In genomic region chr1:75423616-75424015, GRCh38 we compare ENCODE assay signal across 1 cellular context.
TF ChIP-seq lines count a peak whose summit lies in the region.

No MANE protein-coding gene starts in this region.

TF ChIP-seq in K562, 482 proteins besides CTCF, POLR2A, EP300 and RAD21 (continued from another document and continues in another):
- TF ChIP-seq SMARCA5 (IDR thresholded peaks at IDR 0.05) (no peak), KDM4B (IDR thresholded peaks at IDR 0.05; ENCODE audit: borderline replicate concordance in 2 of 2, low read depth in 1 of 2) (no peak), ZNF282 (CRISPR knock-in tag; IDR thresholded peaks at IDR 0.05) (no peak), FOS (IDR thresholded peaks at IDR 0.05; ENCODE audit: extremely low read depth, insufficient read length) (no peak), PATZ1 (CRISPR knock-in tag; IDR thresholded peaks at IDR 0.05; ENCODE audit: borderline replicate concordance) (no peak), SRF (CRISPR knock-in tag; IDR thresholded peaks at IDR 0.05) (no peak), SP1 (CRISPR knock-in tag; IDR thresholded peaks at IDR 0.05) (no peak), ZBTB33 (CRISPR knock-in tag; IDR thresholded peaks at IDR 0.05) (no peak), NR2F6 (CRISPR knock-in tag; IDR thresholded peaks at IDR 0.05) (no peak), CC2D1A (IDR thresholded peaks at IDR 0.05) (0 out of 2 replicates have a peak, but pooled peaks have one; percentile 47), PHB2 (IDR thresholded peaks at IDR 0.05; ENCODE audit: low read depth) (no peak), HNRNPUL1 (IDR thresholded peaks at IDR 0.05; ENCODE audit: low read length) (no peak), USF1 (CRISPR knock-in tag; IDR thresholded peaks at IDR 0.05) (no peak), ZNF695 (CRISPR knock-in tag; IDR thresholded peaks at IDR 0.05) (no peak), NR2C1 (IDR thresholded peaks at IDR 0.05) (no peak), NR2C1 (tag; IDR thresholded peaks at IDR 0.05) (no peak), ARNT (IDR thresholded peaks at IDR 0.05) (no peak), NUFIP1 (IDR thresholded peaks at IDR 0.05; ENCODE audit: partially characterized antibody) (no peak), TSHZ1 (CRISPR knock-in tag; IDR thresholded peaks at IDR 0.05) (no peak), MYC (IDR thresholded peaks at IDR 0.05; ENCODE audit: low read depth, low read length) (peak; percentile 21; the same call in 1 of the 2 replicates), MYC (CRISPR knock-in tag; IDR thresholded peaks at IDR 0.05; ENCODE audit: borderline replicate concordance, low read depth) (no peak), POLR2H (tag; IDR thresholded peaks at IDR 0.05; ENCODE audit: low read depth) (no peak), RBBP5 (IDR thresholded peaks at IDR 0.05; ENCODE audit: borderline replicate concordance, insufficient read depth, low read length, poor library complexity, severe bottlenecking) (no peak), RBM25 (IDR thresholded peaks at IDR 0.05; ENCODE audit: low read depth, low read length, severe bottlenecking) (no peak), ATF1 (CRISPR knock-in tag; IDR thresholded peaks at IDR 0.05) (no peak), ATF1 (tag; IDR thresholded peaks at IDR 0.05) (no peak), FOXK2 (conservative IDR thresholded peaks at IDR 0.05 in 1 of 2, IDR thresholded peaks at IDR 0.05 in 1 of 2; ENCODE audit: low read depth in 2 of 2) (peak; percentile 83 to 86), BRF2 (IDR thresholded peaks at IDR 0.05; ENCODE audit: borderline replicate concordance, insufficient read depth, insufficient read length) (no peak), CEBPB (tag; IDR thresholded peaks at IDR 0.05) (no peak), RBFOX2 (IDR thresholded peaks at IDR 0.05; ENCODE audit: low read depth, low read length) (no peak), MCM3 (IDR thresholded peaks at IDR 0.05) (no peak), MECOM (CRISPR knock-in tag; IDR thresholded peaks at IDR 0.05) (0 out of 2 replicates have a peak, but pooled peaks have one; percentile 20), SREBF2 (CRISPR knock-in tag; IDR thresholded peaks at IDR 0.05) (no peak), CXXC5 (CRISPR knock-in tag; IDR thresholded peaks at IDR 0.05) (peak; percentile 54)
- TF ChIP-seq, protein P1, sequence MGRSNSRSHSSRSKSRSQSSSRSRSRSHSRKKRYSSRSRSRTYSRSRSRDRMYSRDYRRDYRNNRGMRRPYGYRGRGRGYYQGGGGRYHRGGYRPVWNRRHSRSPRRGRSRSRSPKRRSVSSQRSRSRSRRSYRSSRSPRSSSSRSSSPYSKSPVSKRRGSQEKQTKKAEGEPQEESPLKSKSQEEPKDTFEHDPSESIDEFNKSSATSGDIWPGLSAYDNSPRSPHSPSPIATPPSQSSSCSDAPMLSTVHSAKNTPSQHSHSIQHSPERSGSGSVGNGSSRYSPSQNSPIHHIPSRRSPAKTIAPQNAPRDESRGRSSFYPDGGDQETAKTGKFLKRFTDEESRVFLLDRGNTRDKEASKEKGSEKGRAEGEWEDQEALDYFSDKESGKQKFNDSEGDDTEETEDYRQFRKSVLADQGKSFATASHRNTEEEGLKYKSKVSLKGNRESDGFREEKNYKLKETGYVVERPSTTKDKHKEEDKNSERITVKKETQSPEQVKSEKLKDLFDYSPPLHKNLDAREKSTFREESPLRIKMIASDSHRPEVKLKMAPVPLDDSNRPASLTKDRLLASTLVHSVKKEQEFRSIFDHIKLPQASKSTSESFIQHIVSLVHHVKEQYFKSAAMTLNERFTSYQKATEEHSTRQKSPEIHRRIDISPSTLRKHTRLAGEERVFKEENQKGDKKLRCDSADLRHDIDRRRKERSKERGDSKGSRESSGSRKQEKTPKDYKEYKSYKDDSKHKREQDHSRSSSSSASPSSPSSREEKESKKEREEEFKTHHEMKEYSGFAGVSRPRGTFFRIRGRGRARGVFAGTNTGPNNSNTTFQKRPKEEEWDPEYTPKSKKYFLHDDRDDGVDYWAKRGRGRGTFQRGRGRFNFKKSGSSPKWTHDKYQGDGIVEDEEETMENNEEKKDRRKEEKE (IDR thresholded peaks at IDR 0.05; ENCODE audit: borderline replicate concordance in 1 of 2, control insufficient read depth in 1 of 2, low read depth in 2 of 2, low read length in 1 of 2): no peak
- TF ChIP-seq, protein P2, sequence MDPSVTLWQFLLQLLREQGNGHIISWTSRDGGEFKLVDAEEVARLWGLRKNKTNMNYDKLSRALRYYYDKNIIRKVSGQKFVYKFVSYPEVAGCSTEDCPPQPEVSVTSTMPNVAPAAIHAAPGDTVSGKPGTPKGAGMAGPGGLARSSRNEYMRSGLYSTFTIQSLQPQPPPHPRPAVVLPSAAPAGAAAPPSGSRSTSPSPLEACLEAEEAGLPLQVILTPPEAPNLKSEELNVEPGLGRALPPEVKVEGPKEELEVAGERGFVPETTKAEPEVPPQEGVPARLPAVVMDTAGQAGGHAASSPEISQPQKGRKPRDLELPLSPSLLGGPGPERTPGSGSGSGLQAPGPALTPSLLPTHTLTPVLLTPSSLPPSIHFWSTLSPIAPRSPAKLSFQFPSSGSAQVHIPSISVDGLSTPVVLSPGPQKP (CRISPR knock-in tag; IDR thresholded peaks at IDR 0.05): no peak
- TF ChIP-seq, protein P3, sequence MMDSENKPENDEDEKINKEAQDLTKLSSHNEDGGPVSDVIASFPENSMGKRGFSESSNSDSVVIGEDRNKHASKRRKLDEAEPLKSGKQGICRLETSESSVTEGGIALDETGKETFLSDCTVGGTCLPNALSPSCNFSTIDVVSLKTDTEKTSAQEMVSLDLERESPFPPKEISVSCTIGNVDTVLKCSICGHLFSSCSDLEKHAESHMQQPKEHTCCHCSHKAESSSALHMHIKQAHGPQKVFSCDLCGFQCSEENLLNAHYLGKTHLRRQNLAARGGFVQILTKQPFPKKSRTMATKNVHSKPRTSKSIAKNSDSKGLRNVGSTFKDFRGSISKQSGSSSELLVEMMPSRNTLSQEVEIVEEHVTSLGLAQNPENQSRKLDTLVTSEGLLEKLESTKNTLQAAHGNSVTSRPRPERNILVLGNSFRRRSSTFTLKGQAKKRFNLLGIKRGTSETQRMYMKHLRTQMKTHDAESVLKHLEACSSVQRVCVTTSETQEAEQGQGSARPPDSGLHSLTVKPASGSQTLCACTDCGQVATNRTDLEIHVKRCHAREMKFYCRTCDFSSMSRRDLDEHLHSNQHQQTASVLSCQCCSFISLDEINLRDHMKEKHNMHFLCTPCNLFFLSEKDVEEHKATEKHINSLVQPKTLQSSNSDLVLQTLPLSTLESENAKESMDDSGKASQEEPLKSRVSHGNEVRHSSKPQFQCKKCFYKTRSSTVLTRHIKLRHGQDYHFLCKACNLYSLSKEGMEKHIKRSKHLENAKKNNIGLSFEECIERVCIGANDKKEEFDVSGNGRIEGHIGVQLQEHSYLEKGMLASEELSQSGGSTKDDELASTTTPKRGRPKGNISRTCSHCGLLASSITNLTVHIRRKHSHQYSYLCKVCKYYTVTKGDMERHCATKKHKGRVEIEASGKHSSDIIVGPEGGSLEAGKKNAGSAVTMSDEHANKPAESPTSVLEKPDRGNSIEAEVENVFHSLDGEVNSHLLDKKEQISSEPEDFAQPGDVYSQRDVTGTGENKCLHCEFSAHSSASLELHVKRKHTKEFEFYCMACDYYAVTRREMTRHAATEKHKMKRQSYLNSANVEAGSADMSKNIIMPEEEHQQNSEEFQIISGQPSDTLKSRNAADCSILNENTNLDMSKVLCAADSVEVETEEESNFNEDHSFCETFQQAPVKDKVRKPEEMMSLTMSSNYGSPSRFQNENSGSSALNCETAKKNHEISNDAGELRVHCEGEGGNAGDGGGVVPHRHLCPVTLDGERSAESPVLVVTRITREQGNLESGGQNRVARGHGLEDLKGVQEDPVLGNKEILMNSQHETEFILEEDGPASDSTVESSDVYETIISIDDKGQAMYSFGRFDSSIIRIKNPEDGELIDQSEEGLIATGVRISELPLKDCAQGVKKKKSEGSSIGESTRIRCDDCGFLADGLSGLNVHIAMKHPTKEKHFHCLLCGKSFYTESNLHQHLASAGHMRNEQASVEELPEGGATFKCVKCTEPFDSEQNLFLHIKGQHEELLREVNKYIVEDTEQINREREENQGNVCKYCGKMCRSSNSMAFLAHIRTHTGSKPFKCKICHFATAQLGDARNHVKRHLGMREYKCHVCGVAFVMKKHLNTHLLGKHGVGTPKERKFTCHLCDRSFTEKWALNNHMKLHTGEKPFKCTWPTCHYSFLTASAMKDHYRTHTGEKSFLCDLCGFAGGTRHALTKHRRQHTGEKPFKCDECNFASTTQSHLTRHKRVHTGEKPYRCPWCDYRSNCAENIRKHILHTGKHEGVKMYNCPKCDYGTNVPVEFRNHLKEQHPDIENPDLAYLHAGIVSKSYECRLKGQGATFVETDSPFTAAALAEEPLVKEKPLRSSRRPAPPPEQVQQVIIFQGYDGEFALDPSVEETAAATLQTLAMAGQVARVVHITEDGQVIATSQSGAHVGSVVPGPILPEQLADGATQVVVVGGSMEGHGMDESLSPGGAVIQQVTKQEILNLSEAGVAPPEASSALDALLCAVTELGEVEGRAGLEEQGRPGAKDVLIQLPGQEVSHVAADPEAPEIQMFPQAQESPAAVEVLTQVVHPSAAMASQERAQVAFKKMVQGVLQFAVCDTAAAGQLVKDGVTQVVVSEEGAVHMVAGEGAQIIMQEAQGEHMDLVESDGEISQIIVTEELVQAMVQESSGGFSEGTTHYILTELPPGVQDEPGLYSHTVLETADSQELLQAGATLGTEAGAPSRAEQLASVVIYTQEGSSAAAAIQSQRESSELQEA (IDR thresholded peaks at IDR 0.05; ENCODE audit: low read depth): no peak
- TF ChIP-seq, protein P4, sequence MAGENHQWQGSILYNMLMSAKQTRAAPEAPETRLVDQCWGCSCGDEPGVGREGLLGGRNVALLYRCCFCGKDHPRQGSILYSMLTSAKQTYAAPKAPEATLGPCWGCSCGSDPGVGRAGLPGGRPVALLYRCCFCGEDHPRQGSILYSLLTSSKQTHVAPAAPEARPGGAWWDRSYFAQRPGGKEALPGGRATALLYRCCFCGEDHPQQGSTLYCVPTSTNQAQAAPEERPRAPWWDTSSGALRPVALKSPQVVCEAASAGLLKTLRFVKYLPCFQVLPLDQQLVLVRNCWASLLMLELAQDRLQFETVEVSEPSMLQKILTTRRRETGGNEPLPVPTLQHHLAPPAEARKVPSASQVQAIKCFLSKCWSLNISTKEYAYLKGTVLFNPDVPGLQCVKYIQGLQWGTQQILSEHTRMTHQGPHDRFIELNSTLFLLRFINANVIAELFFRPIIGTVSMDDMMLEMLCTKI (IDR thresholded peaks at IDR 0.05; ENCODE audit: partially characterized antibody): no peak
